In the genomic region with DNA sequence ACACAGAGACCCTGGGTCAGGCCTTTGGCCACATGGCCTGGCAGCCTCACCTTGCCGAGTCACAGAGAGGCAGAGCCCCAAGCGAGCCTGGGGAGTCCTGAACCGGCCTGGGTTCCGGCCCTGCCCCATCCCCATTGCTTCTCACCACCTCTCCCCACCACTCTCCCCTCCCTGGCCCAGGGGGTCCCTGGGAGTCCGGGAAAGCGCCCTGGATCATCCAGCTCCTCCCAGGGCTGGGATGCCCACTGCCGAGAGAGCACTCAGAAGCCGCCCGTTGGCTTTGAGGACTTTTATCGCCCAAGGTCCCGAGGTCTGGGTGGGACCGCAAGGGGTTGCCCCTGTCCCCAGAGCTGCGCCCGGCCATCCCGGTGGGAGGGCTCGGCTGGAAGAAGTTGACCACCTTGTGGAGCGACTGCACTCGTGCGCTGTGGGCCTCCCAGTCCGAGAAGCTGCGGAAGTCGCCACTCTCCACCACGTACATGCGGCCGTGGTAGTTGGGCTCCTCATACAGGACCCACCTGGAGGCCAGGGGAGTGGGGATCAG, we compare ENCODE assay signal across 25 cellular contexts. TPM values are rescaled to one million over a fixed set of nuclear protein-coding genes. Genes with fewer than 3 reads are reported as not detected.
A peak's percentile ranks its signal among the peaks of the same experiment; 100 is the strongest.
DNase-seq lines count a peak whose midpoint lies in the region; ATAC-seq, FAIRE-seq and TF ChIP-seq lines count a peak whose summit lies in the region.
"Had no signal": no experiment of that assay in that cellular context is flagged by ENCODE, and none has a peak within 500 bp of the region (broad histone marks: within the 10 kb centered on the region; RNA-seq: fewer than 3 reads in every experiment).

No MANE protein-coding gene starts in this region.

- no peak overlapping the region for H3K4me2 ChIP-seq in osteoblast (ENCODE audit: insufficient read depth, low read length)
- H3K4me2 ChIP-seq: KMS-11 had no signal

- H3K27ac ChIP-seq in CD4-positive, alpha-beta T cell (ENCODE audit: low read depth, low read length), result no peak overlapping the region
- peak overlapping the region; percentile 85 for H3K27ac ChIP-seq in KOPT-K1 (ENCODE audit: low read depth, low read length, poor library complexity, severe bottlenecking)
- no peak overlapping the region for H3K27ac ChIP-seq in osteoblast (ENCODE audit: low read depth, low read length)
- H3K27ac ChIP-seq: C4-2B, KMS-11 had no signal

- H2AFZ ChIP-seq in osteoblast (ENCODE audit: low read length), result no peak overlapping the region

- H3K36me3 Mint-ChIP-seq in CD4-positive, alpha-beta T cell (ENCODE audit: low read depth), result no peaks in the 10 kb centered on the region
- H3K36me3 Mint-ChIP-seq: IgD-negative memory B cell had no signal

- peaks cover 24% of the 10 kb centered on the region for H3K4me1 ChIP-seq in osteoblast (ENCODE audit: insufficient read depth, low read length)

- POLR2A ChIA-PET in CD4-positive, alpha-beta T cell (lab: Charles Lee), result interaction anchor here (1.3 to 4.5 kb wide), 2 partner anchors 9 to 16 kb away, joined by 3 to 31 read pairs; partner anchors contain the start of gene CRYGN

- no peak overlapping the region for H3K4me3 Mint-ChIP-seq in CD4-positive, alpha-beta T cell
- H3K4me3 Mint-ChIP-seq: B cell, IgD-negative memory B cell had no signal

- H3K36me3 ChIP-seq in KOPT-K1 (ENCODE audit: insufficient read depth, low read length) (no peaks in the 10 kb centered on the region), osteoblast (ENCODE audit: insufficient read depth, low read length) (no peaks in the 10 kb centered on the region)

- no peaks in the 10 kb centered on the region for H3K9me3 Mint-ChIP-seq in CD4-positive, alpha-beta T cell
- H3K9me3 Mint-ChIP-seq: IgD-negative memory B cell had no signal

- no peak for ATAC-seq in CD4-positive, alpha-beta T cell (ENCODE audit: poor library complexity)
- ATAC-seq: HCT116 had no signal

- FAIRE-seq in GM19239 (lab: Jason Lieb, UNC), result no peak
- FAIRE-seq: GM18507, H1 had no signal

- CTCF ChIA-PET in CD4-positive, alpha-beta T cell (lab: Charles Lee), result interaction anchor here (4.3 kb wide), 1 partner anchor 17 kb away, joined by 16 read pairs; no protein-coding TSS in a partner anchor

- peaks cover 63% of the 10 kb centered on the region for H3K4me1 Mint-ChIP-seq in CD4-positive, alpha-beta T cell (ENCODE audit: low read depth)

- no peaks in the 10 kb centered on the region for H3K79me2 ChIP-seq in osteoblast (ENCODE audit: insufficient read depth, low read length)

- no peak overlapping the region for H3K4me3 ChIP-seq in osteoblast (ENCODE audit: insufficient read depth, low read length)

- H3K27me3 Mint-ChIP-seq in CD4-positive, alpha-beta T cell, result no peaks in the 10 kb centered on the region

- no peak for TF ChIP-seq CTCF in CD4-positive, alpha-beta T cell (IDR thresholded peaks at IDR 0.05)
- no peak for TF ChIP-seq CTCF in osteoblast (IDR thresholded peaks at IDR 0.05; ENCODE audit: extremely low read depth, low read depth, low read length)

- peak; percentile 14 for DNase-seq in 8988T
- DNase-seq in CD4-positive, alpha-beta T cell, result no peak
- peak; percentile 78 for DNase-seq in osteoblast (ENCODE audit: insufficient read length, low spot score, missing footprints)
- no peak for DNase-seq in HUDEP-2 (lab: John Stamatoyannopoulos, UW; ENCODE audit: unreplicated experiment in 76 of 76)
- DNase-seq in NOMO-1 (lab: John Stamatoyannopoulos, UW; ENCODE audit: unreplicated experiment in 2 of 2), result no peak
- DNase-seq in T1000 (lab: John Stamatoyannopoulos, UW), result no peak
- DNase-seq in GM19239 (ENCODE audit: insufficient read length, low spot score), result no peak
- DNase-seq: Calu3, DMS79 treated with DMSO at 0.1 percent for 48 hours, NCI-H1092, NCI-H1417 treated with DMSO at 0.1 percent for 48 hours, NCI-H1694 treated with DMSO at 0.1 percent for 48 hours, NCI-H2081, NCI-H2227 treated with DMSO at 0.1 percent for 48 hours, NCI-H526 treated with DMSO at 0.1 percent for 48 hours, SHP77 had no signal

- H3K9me3 ChIP-seq in CD4-positive, alpha-beta T cell (ENCODE audit: control insufficient read depth, low read length), result no peaks in the 10 kb centered on the region
- H3K9me3 ChIP-seq in KOPT-K1 (ENCODE audit: insufficient read depth, low read length, poor library complexity, severe bottlenecking), result no peaks in the 10 kb centered on the region
- H3K9me3 ChIP-seq in osteoblast (ENCODE audit: low read depth, low read length), result no peaks in the 10 kb centered on the region

- H3K27me3 ChIP-seq in CD4-positive, alpha-beta T cell (ENCODE audit: control insufficient read depth, insufficient read depth, low read length), result no peaks in the 10 kb centered on the region
- H3K27me3 ChIP-seq in osteoblast (ENCODE audit: insufficient read depth, low read length), result no peaks in the 10 kb centered on the region

- no peaks in the 10 kb centered on the region for H4K20me1 ChIP-seq in osteoblast (ENCODE audit: insufficient read depth, low read length)

- intact Hi-C loops in CD4-positive, alpha-beta T cell (cut with DNase I, micrococcal nuclease), result loop anchor here (1.0 to 2.0 kb wide), 3 partner anchors 11 to 57 kb away; no protein-coding TSS in a partner anchor

- H3K27ac Mint-ChIP-seq in CD4-positive, alpha-beta T cell, result peak overlapping the region; percentile 85
- H3K27ac Mint-ChIP-seq: B cell had no signal

RNA-seq across cellular contexts. Expression of gene CRYGN, which starts 8.1 kb away (rescaled TPM):
- total RNA-seq in CD4-positive, alpha-beta T cell, result under 1 TPM in 1 of 2 experiments, not detected in 1; 0.14 TPM
- 0.59 and 0.72 TPM in 2 replicates for total RNA-seq in osteoblast
- total RNA-seq: B cell, Calu3 had no signal

RNA-seq across cellular contexts. Expression of gene WDR86, which starts 22.0 kb away (rescaled TPM):
- total RNA-seq in CD4-positive, alpha-beta T cell, result 1 to 10 TPM; 5.6 to 6.2 TPM
- total RNA-seq in osteoblast, result 8.5 and 15.6 TPM in 2 replicates
- total RNA-seq: Calu3, NCI-H460 had no signal

Comparison
In these comparisons a context has a peak if more than half of its experiments do, and no peak if none do; other contexts are left out.
1. DNase-seq: peak in 8988T (single experiment) and osteoblast (single experiment); none in CD4-positive, alpha-beta T cell (0 of 10), HUDEP-2 (0 of 76), NOMO-1 (0 of 2), T1000 (single experiment) and GM19239 (single experiment).